ENCODE assay signal across 1 cellular context in the genomic region with DNA sequence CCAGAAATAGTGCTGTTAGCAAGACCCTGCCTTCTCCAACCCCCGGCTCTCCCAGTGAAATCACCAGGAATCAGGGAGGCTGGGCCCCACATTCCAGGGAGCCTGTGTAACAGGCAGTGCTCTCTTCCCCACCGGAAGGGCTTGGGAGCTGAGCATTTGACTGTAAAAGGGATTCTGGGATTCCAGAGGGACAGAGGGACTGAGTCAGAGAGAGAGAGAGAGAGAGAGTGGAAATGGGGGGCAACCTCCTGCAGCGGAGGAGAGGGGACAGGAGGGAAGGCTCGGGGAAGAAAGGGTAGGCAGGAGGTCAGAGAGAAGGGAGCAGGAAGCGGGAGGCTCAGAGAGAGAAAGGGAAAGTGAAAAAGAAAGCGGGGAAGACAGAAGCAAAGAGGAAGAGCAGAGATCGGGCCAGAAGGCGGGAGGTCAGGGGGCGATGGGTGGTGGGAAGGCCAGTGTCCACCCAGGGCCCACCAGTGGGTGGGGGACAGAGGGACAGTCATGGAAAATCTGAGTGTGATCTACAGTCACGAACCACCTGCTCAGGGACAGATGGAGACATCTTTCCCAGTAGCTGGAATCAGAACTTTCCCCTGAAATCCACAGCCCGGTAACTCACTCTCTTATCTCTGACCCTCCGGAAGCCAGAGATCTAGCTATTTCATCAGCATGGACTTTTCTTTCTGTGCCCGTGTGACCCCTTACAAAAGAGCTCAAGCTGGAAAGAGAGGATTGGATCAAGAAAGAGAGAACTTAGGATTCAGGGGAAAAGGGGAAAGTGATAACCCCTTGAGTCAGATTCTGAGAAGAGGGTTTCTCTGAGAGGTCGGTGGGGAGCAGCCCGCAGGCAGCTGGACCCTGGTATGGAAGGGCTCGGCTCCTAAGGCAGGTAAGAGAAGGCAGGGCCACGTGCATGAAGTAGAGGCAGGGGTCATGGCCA.
TF ChIP-seq lines count a peak whose summit lies in the region.

No MANE protein-coding gene starts in this region.

TF ChIP-seq in HepG2, 621 proteins besides CTCF, POLR2A, EP300 and RAD21 (continued from another document and continues in another):
- TF ChIP-seq, protein P1, sequence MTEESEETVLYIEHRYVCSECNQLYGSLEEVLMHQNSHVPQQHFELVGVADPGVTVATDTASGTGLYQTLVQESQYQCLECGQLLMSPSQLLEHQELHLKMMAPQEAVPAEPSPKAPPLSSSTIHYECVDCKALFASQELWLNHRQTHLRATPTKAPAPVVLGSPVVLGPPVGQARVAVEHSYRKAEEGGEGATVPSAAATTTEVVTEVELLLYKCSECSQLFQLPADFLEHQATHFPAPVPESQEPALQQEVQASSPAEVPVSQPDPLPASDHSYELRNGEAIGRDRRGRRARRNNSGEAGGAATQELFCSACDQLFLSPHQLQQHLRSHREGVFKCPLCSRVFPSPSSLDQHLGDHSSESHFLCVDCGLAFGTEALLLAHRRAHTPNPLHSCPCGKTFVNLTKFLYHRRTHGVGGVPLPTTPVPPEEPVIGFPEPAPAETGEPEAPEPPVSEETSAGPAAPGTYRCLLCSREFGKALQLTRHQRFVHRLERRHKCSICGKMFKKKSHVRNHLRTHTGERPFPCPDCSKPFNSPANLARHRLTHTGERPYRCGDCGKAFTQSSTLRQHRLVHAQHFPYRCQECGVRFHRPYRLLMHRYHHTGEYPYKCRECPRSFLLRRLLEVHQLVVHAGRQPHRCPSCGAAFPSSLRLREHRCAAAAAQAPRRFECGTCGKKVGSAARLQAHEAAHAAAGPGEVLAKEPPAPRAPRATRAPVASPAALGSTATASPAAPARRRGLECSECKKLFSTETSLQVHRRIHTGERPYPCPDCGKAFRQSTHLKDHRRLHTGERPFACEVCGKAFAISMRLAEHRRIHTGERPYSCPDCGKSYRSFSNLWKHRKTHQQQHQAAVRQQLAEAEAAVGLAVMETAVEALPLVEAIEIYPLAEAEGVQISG (CRISPR knock-in tag; IDR thresholded peaks at IDR 0.05), result peak; percentile 48; the same call in 1 of the 2 replicates
- TF ChIP-seq KLF15 (CRISPR knock-in tag; IDR thresholded peaks at IDR 0.05; ENCODE audit: borderline replicate concordance), result no peak
- peak; percentile 14 for TF ChIP-seq ZEB1 (IDR thresholded peaks at IDR 0.05; ENCODE audit: insufficient replicate concordance, low read depth)
- peak; percentile 47; the same call in 1 of the 2 replicates for TF ChIP-seq SPEN (CRISPR knock-in tag; IDR thresholded peaks at IDR 0.05; ENCODE audit: low read depth)
- TF ChIP-seq SRSF1 (optimal IDR thresholded peaks at IDR 0.05; ENCODE audit: low read depth, low read length), result no peak
- TF ChIP-seq ZNF660 (CRISPR knock-in tag; IDR thresholded peaks at IDR 0.05; ENCODE audit: borderline replicate concordance, low read depth), result no peak
- peak; percentile 35 to 36; a peak in 2 of 4 replicates for TF ChIP-seq NR2F1 (CRISPR knock-in tag; IDR thresholded peaks at IDR 0.05)
- TF ChIP-seq PAWR (CRISPR knock-in tag; IDR thresholded peaks at IDR 0.05; ENCODE audit: borderline replicate concordance), result no peak
- TF ChIP-seq, protein P2, sequence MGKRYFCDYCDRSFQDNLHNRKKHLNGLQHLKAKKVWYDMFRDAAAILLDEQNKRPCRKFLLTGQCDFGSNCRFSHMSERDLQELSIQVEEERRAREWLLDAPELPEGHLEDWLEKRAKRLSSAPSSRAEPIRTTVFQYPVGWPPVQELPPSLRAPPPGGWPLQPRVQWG (CRISPR knock-in tag; IDR thresholded peaks at IDR 0.05; ENCODE audit: borderline replicate concordance, low read depth), result no peak
- TF ChIP-seq KLF9 (CRISPR knock-in tag; IDR thresholded peaks at IDR 0.05; ENCODE audit: low read depth), result no peak
- TF ChIP-seq, protein P3, sequence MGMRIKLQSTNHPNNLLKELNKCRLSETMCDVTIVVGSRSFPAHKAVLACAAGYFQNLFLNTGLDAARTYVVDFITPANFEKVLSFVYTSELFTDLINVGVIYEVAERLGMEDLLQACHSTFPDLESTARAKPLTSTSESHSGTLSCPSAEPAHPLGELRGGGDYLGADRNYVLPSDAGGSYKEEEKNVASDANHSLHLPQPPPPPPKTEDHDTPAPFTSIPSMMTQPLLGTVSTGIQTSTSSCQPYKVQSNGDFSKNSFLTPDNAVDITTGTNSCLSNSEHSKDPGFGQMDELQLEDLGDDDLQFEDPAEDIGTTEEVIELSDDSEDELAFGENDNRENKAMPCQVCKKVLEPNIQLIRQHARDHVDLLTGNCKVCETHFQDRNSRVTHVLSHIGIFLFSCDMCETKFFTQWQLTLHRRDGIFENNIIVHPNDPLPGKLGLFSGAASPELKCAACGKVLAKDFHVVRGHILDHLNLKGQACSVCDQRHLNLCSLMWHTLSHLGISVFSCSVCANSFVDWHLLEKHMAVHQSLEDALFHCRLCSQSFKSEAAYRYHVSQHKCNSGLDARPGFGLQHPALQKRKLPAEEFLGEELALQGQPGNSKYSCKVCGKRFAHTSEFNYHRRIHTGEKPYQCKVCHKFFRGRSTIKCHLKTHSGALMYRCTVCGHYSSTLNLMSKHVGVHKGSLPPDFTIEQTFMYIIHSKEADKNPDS (CRISPR knock-in tag; IDR thresholded peaks at IDR 0.05), result no peak
- TF ChIP-seq TBX2 (CRISPR knock-in tag; IDR thresholded peaks at IDR 0.05; ENCODE audit: borderline replicate concordance), result 0 out of 2 replicates have a peak, but pooled peaks have one; percentile 42
- TF ChIP-seq GATA4 (IDR thresholded peaks at IDR 0.05; ENCODE audit: borderline replicate concordance, low read depth), result 0 out of 2 replicates have a peak, but pooled peaks have one; percentile 43
- no peak for TF ChIP-seq MAFG (CRISPR knock-in tag; IDR thresholded peaks at IDR 0.05)
- TF ChIP-seq ZFP41 (CRISPR knock-in tag; IDR thresholded peaks at IDR 0.05; ENCODE audit: borderline replicate concordance), result no peak
- TF ChIP-seq ZNF550 (CRISPR knock-in tag; IDR thresholded peaks at IDR 0.05; ENCODE audit: borderline replicate concordance), result no peak
- peak; percentile 30 for TF ChIP-seq KDM2A (CRISPR knock-in tag; IDR thresholded peaks at IDR 0.05; ENCODE audit: borderline replicate concordance, low read depth)
- TF ChIP-seq TOPORS (CRISPR knock-in tag; IDR thresholded peaks at IDR 0.05), result no peak
- peak; percentile 92 for TF ChIP-seq MED1 (CRISPR knock-in tag; IDR thresholded peaks at IDR 0.05)
- TF ChIP-seq ZNF3 (CRISPR knock-in tag; IDR thresholded peaks at IDR 0.05), result no peak
- TF ChIP-seq CBX1 (IDR thresholded peaks at IDR 0.05; ENCODE audit: low read depth), result no peak
- TF ChIP-seq ZSCAN30 (CRISPR knock-in tag; IDR thresholded peaks at IDR 0.05), result 0 out of 2 replicates have a peak, but pooled peaks have one; percentile 27
- TF ChIP-seq, protein P4, sequence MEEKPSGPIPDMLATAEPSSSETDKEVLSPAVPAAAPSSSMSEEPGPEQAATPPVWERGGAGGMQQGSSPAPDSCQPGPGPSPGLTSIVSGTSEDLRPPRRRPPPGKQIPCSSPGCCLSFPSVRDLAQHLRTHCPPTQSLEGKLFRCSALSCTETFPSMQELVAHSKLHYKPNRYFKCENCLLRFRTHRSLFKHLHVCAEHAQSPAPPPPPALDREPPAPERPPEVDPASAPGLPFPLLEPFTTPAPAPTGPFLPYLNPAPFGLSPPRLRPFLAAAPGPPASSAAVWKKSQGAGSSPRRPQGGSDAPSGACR (CRISPR knock-in tag; IDR thresholded peaks at IDR 0.05), result no peak
- TF ChIP-seq, protein P5, sequence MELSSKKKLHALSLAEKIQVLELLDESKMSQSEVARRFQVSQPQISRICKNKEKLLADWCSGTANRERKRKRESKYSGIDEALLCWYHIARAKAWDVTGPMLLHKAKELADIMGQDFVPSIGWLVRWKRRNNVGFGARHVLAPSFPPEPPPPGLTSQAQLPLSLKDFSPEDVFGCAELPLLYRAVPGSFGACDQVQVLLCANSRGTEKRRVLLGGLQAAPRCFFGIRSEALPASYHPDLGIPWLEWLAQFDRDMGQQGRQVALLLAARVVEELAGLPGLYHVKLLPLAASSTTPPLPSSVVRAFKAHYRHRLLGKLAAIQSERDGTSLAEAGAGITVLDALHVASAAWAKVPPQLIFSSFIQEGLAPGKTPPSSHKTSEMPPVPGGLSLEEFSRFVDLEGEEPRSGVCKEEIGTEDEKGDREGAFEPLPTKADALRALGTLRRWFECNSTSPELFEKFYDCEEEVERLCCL (CRISPR knock-in tag; IDR thresholded peaks at IDR 0.05; ENCODE audit: borderline replicate concordance), result no peak
- TF ChIP-seq, protein P6, sequence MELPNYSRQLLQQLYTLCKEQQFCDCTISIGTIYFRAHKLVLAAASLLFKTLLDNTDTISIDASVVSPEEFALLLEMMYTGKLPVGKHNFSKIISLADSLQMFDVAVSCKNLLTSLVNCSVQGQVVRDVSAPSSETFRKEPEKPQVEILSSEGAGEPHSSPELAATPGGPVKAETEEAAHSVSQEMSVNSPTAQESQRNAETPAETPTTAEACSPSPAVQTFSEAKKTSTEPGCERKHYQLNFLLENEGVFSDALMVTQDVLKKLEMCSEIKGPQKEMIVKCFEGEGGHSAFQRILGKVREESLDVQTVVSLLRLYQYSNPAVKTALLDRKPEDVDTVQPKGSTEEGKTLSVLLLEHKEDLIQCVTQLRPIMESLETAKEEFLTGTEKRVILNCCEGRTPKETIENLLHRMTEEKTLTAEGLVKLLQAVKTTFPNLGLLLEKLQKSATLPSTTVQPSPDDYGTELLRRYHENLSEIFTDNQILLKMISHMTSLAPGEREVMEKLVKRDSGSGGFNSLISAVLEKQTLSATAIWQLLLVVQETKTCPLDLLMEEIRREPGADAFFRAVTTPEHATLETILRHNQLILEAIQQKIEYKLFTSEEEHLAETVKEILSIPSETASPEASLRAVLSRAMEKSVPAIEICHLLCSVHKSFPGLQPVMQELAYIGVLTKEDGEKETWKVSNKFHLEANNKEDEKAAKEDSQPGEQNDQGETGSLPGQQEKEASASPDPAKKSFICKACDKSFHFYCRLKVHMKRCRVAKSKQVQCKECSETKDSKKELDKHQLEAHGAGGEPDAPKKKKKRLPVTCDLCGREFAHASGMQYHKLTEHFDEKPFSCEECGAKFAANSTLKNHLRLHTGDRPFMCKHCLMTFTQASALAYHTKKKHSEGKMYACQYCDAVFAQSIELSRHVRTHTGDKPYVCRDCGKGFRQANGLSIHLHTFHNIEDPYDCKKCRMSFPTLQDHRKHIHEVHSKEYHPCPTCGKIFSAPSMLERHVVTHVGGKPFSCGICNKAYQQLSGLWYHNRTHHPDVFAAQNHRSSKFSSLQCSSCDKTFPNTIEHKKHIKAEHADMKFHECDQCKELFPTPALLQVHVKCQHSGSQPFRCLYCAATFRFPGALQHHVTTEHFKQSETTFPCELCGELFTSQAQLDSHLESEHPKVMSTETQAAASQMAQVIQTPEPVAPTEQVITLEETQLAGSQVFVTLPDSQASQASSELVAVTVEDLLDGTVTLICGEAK (IDR thresholded peaks at IDR 0.05), result no peak
- TF ChIP-seq, protein P6 (CRISPR knock-in tag; IDR thresholded peaks at IDR 0.05), result peak; percentile 11; the same call in 1 of the 2 replicates
- no peak for TF ChIP-seq ZNF446 (CRISPR knock-in tag; IDR thresholded peaks at IDR 0.05)
- no peak; the same call in 1 of the 2 replicates for TF ChIP-seq HOXA5 (CRISPR knock-in tag; IDR thresholded peaks at IDR 0.05)
